In genomic region chr6:17167327-17167979, GRCh38 we compare ENCODE assay signal across 8 cellular contexts.
DNase-seq lines count a peak whose midpoint lies in the region; ATAC-seq and TF ChIP-seq lines count a peak whose summit lies in the region.

No MANE protein-coding gene starts in this region.

- DNase-seq in astrocyte of the cerebellum (ENCODE audit: low read depth) = no peak
- peak; percentile 89 for DNase-seq in islet precursor cell
- DNase-seq in DMS153 (lab: John Stamatoyannopoulos, UW) = no peak
- DNase-seq in Karpas-422 = no peak

- no peaks in the 10 kb centered on the region for H3K27me3 ChIP-seq in Karpas-422 (ENCODE audit: low read length)

- ATAC-seq in GM19452 (IDR thresholded peaks at IDR 0.05; ENCODE audit: unreplicated experiment) = no peak
- ATAC-seq in HG03280 (IDR thresholded peaks at IDR 0.05; ENCODE audit: unreplicated experiment) = no peak

- no peaks in the 10 kb centered on the region for H3K4me1 ChIP-seq in Karpas-422 (ENCODE audit: low read length)

- H3K9me2 ChIP-seq in Karpas-422 (replicated peaks; ENCODE audit: insufficient read depth, low read length) = no peaks in the 10 kb centered on the region

- H3K9me3 ChIP-seq in Karpas-422 (ENCODE audit: low read length) = no peaks in the 10 kb centered on the region

- TF ChIP-seq CTCF in 22Rv1 (IDR thresholded peaks at IDR 0.05) = peak; percentile 81
- TF ChIP-seq CTCF in astrocyte of the cerebellum (IDR thresholded peaks at IDR 0.05; ENCODE audit: low read depth, low read length, missing control alignments) = peak; percentile 62

- no peak for TF ChIP-seq EP300 in Ishikawa (IDR thresholded peaks at IDR 0.05; ENCODE audit: borderline replicate concordance)

- H3K4me2 ChIP-seq in Karpas-422 (ENCODE audit: low read depth, low read length, poor library complexity, severe bottlenecking) = no peak overlapping the region

- no peak overlapping the region for H2AFZ ChIP-seq in Karpas-422 (ENCODE audit: low read length)

- H3K4me3 ChIP-seq in astrocyte of the cerebellum (ENCODE audit: low read depth, low read length) (no peak overlapping the region), Karpas-422 (ENCODE audit: low read length) (no peak overlapping the region)

- no peaks in the 10 kb centered on the region for H3K79me2 ChIP-seq in Karpas-422 (ENCODE audit: low read length)

- no peaks in the 10 kb centered on the region for H4K20me1 ChIP-seq in Karpas-422 (ENCODE audit: insufficient read depth, low read depth, low read length)

- peak; percentile 53 for TF ChIP-seq RAD21 in Ishikawa (IDR thresholded peaks at IDR 0.05; ENCODE audit: low read depth)

- in situ Hi-C loops in astrocyte of the cerebellum (cut with HindIII; ENCODE audit: low sequenced_read_pairs) = loop anchor here (10.0 to 25.0 kb wide), 2 partner anchors 427 to 645 kb away; no protein-coding TSS in a partner anchor

- no peak overlapping the region for H3K27ac ChIP-seq in 22Rv1
- H3K27ac ChIP-seq in Karpas-422 (ENCODE audit: low read length) = no peak overlapping the region

- no peak overlapping the region for H3K9ac ChIP-seq in Karpas-422 (ENCODE audit: low read length)

- H3K36me3 ChIP-seq in Karpas-422 (ENCODE audit: insufficient read depth, low read length) = no peaks in the 10 kb centered on the region

TF ChIP-seq in Ishikawa, 13 proteins besides CTCF, POLR2A, EP300 and RAD21:
- TF ChIP-seq MAX (IDR thresholded peaks at IDR 0.05) = peak; percentile 41; the same call in 1 of the 2 replicates
- TF ChIP-seq YY1 (IDR thresholded peaks at IDR 0.05; ENCODE audit: low read depth) = no peak
- TF ChIP-seq NFIC (IDR thresholded peaks at IDR 0.05) = no peak
- TF ChIP-seq TAF1 (IDR thresholded peaks at IDR 0.05; ENCODE audit: low read depth) = no peak
- TF ChIP-seq USF1 (IDR thresholded peaks at IDR 0.05) = 0 out of 2 replicates have a peak, but pooled peaks have one; percentile 31
- no peak for TF ChIP-seq ZBTB7A (IDR thresholded peaks at IDR 0.05; ENCODE audit: low read depth)
